ENCODE assay signal across 16 cellular contexts in the genomic region with DNA sequence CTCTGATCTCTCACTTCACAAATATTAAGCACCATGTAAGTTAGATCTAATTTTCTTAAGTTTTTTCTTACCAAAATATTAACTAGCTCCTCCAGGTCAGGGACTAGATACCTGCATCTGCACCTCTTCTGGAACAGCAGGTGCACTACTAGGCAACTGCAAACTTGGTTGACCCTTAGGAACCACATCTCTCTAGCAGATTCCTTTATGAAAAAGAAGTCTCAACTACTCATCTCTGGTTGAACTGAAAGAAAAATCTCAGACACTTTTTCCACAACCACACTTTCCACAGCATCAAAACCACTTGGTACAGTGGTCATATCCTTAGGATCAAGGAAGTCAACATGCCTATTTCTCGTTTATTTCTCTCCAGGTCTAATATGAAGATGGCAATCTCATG. TPM values are rescaled to one million over a fixed set of nuclear protein-coding genes. Genes with fewer than 3 reads are reported as not detected.
DNase-seq lines count a peak whose midpoint lies in the region; ATAC-seq and TF ChIP-seq lines count a peak whose summit lies in the region.
"Had no signal": no experiment of that assay in that cellular context is flagged by ENCODE, and none has a peak within 500 bp of the region (broad histone marks: within the 10 kb centered on the region; RNA-seq: fewer than 3 reads in every experiment).

No MANE protein-coding gene starts in this region.

- CTCF ChIA-PET in CD8-positive, alpha-beta memory T cell (lab: Charles Lee), result no interaction called here

- peaks cover 72% of the 10 kb centered on the region for H4K20me1 ChIP-seq in BLaER1

- H3K27me3 Mint-ChIP-seq in CD8-positive, alpha-beta memory T cell, result no peaks in the 10 kb centered on the region
- no peaks in the 10 kb centered on the region for H3K27me3 Mint-ChIP-seq in endothelial cell (ENCODE audit: unreplicated experiment)

- H3K27ac ChIP-seq in BLaER1 (peak overlapping the region; percentile 23; the same call in 1 of the 2 replicates), spleen (peak overlapping the region in 6 of 8 donors; percentile 52 to 82 (median 72))
- H3K27ac ChIP-seq in CD8-positive, alpha-beta memory T cell (ENCODE audit: low read depth, low read length), result no peak overlapping the region
- H3K27ac ChIP-seq: SJCRH30 had no signal

- H3K9me3 ChIP-seq in BLaER1, result peaks cover 16% of the 10 kb centered on the region
- no peaks in the 10 kb centered on the region for H3K9me3 ChIP-seq in CD8-positive, alpha-beta memory T cell (ENCODE audit: low read length)
- H3K9me3 ChIP-seq in spleen, result no peaks in the 10 kb centered on the region

- no peak overlapping the region for H3K9ac ChIP-seq in BLaER1

- H3K9me3 Mint-ChIP-seq in CD8-positive, alpha-beta memory T cell, result peaks cover 0 to 2% (median 0%) of the 10 kb centered on the region in 5 donors
- no peaks in the 10 kb centered on the region for H3K9me3 Mint-ChIP-seq in endothelial cell (ENCODE audit: unreplicated experiment)

- peaks cover 32 to 45% (median 38%) of the 10 kb centered on the region in 3 donors for H3K4me1 Mint-ChIP-seq in CD8-positive, alpha-beta memory T cell
- peaks cover 64% of the 10 kb centered on the region for H3K4me1 Mint-ChIP-seq in endothelial cell (ENCODE audit: unreplicated experiment)

- H3K4me1 ChIP-seq in BLaER1 (peaks cover 50% of the 10 kb centered on the region), spleen (peaks cover 11 to 89% (median 53%) of the 10 kb centered on the region in 6 donors)
- H3K4me1 ChIP-seq in CD8-positive, alpha-beta memory T cell (ENCODE audit: insufficient read depth, low read length), result no peaks in the 10 kb centered on the region

- H3K4me3 ChIP-seq in BLaER1, result no peak overlapping the region
- no peak overlapping the region for H3K4me3 ChIP-seq in CD8-positive, alpha-beta memory T cell (ENCODE audit: low read length)
- no peak overlapping the region for H3K4me3 ChIP-seq in spleen
- H3K4me3 ChIP-seq: SJCRH30 had no signal

- H3K27me3 ChIP-seq in BLaER1, result no peaks in the 10 kb centered on the region
- H3K27me3 ChIP-seq in CD8-positive, alpha-beta memory T cell (ENCODE audit: insufficient read depth, low read length, poor library complexity, severe bottlenecking), result no peaks in the 10 kb centered on the region
- H3K27me3 ChIP-seq in spleen (replicated peaks in 1 of 7), result no peaks in the 10 kb centered on the region
- H3K27me3 ChIP-seq: SJCRH30 had no signal

- H3K4me2 ChIP-seq in BLaER1, result no peak overlapping the region

- no peak for ATAC-seq in omental fat pad (ENCODE audit: low FRiP score)
- no peak for ATAC-seq in GM19467 (IDR thresholded peaks at IDR 0.05; ENCODE audit: unreplicated experiment)

- WGBS in spleen, 5 donors, result 15 to 33% (median 27%) methylated on average over 1 of the region's 1 CpG

- peak overlapping the region in 5 of 8 donors; percentile 26 to 85 (median 77) for H3K27ac Mint-ChIP-seq in CD8-positive, alpha-beta memory T cell
- peak overlapping the region; percentile 57 for H3K27ac Mint-ChIP-seq in endothelial cell (ENCODE audit: unreplicated experiment)

- H3K36me3 ChIP-seq in BLaER1 (peaks cover 18% of the 10 kb centered on the region), spleen (no peaks in the 10 kb centered on the region)
- H3K36me3 ChIP-seq in CD8-positive, alpha-beta memory T cell (ENCODE audit: insufficient read depth, low read length), result no peaks in the 10 kb centered on the region
- H3K36me3 ChIP-seq: SJCRH30 had no signal

- peak overlapping the region in 1 of 7 donors; percentile 15 for H3K4me3 Mint-ChIP-seq in CD8-positive, alpha-beta memory T cell
- H3K4me3 Mint-ChIP-seq in endothelial cell (ENCODE audit: unreplicated experiment), result no peak overlapping the region

- TF ChIP-seq CTCF in endothelial cell (IDR thresholded peaks at IDR 0.05; ENCODE audit: unreplicated experiment) (no peak), spleen (IDR thresholded peaks at IDR 0.05 in 8 of 11, conservative IDR thresholded peaks at IDR 0.05 in 3 of 11) (no peak), omental fat pad (IDR thresholded peaks at IDR 0.05) (no peak)

- POLR2A ChIA-PET in CD8-positive, alpha-beta memory T cell (lab: Charles Lee), result no interaction called here

- H3K36me3 Mint-ChIP-seq in CD8-positive, alpha-beta memory T cell, result peaks cover 0 to 7% (median 3%) of the 10 kb centered on the region in 3 donors
- peaks cover 5% of the 10 kb centered on the region for H3K36me3 Mint-ChIP-seq in endothelial cell (ENCODE audit: low read depth, unreplicated experiment)

- intact Hi-C loops in spleen (cut with DNase I; ENCODE audit: low total_unique reads), result no loop called here

- TF ChIP-seq POLR2A in spleen (IDR thresholded peaks at IDR 0.05), result no peak

- DNase-seq in CD8-positive, alpha-beta memory T cell, result no peak
- DNase-seq in endothelial cell (ENCODE audit: low spot score), result no peak
- DNase-seq in spleen, result no peak
- no peak for DNase-seq in omental fat pad (ENCODE audit: low spot score)
- DNase-seq in GOT3 (lab: John Stamatoyannopoulos, UW), result no peak
- DNase-seq: C1 segment of cervical spinal cord, GDM1, IMR-90, NCI-H1417, NCI-H1694 treated with DMSO at 0.1 percent for 48 hours, NCI-H446, NCI-H526, OCI-M1, SJCRH30 had no signal

RNA-seq across cellular contexts. Expression of a gene that starts 52.4 kb away (rescaled TPM):
- 1 to 10 TPM; 4.4 to 4.7 TPM for total RNA-seq in CD8-positive, alpha-beta memory T cell
- 13.7 TPM for polyA plus RNA-seq in CD8-positive, alpha-beta memory T cell
- total RNA-seq in endothelial cell (ENCODE audit: unreplicated experiment) (159 TPM), spleen (10 to 100 TPM; 28.2 to 63.0 (median 50.0) TPM), omental fat pad (10 to 100 TPM in 2 of 4 donors, 1 to 10 TPM in 2; 5.4 to 10.9 (median 10.2) TPM)
- polyA plus RNA-seq in spleen, result 10 to 100 TPM; 10.5 to 13.8 (median 13.1) TPM
